Comparison of ENCODE assay signal across 12 cellular contexts in genomic region chr9:73577867-73578266, GRCh38.
A peak's percentile ranks its signal among the peaks of the same experiment; 100 is the strongest.
DNase-seq lines count a peak whose midpoint lies in the region; ATAC-seq and TF ChIP-seq lines count a peak whose summit lies in the region.
"Had no signal": no experiment of that assay in that cellular context is flagged by ENCODE, and none has a peak within 500 bp of the region (broad histone marks: within the 10 kb centered on the region; RNA-seq: fewer than 3 reads in every experiment).

No MANE protein-coding gene starts in this region.

- H3K4me2 ChIP-seq in Loucy (ENCODE audit: low read depth, low read length, poor library complexity, severe bottlenecking): peak overlapping the region; percentile 1

- BruUV-seq in A673 (replicated peaks; lab: Mats Ljungman, UMichigan): no TSS peak

- no peaks in the 10 kb centered on the region for H3K4me1 ChIP-seq in A673 (ENCODE audit: insufficient read depth, low read length, poor library complexity, severe bottlenecking)
- H3K4me1 ChIP-seq in Loucy (ENCODE audit: insufficient read depth, low read length, poor library complexity, severe bottlenecking): peaks cover 46% of the 10 kb centered on the region
- H3K4me1 ChIP-seq: left lung had no signal

- H3K27me3 ChIP-seq in A673 (replicated peaks; ENCODE audit: insufficient read depth, low read depth, low read length, poor library complexity) (peaks cover 9% of the 10 kb centered on the region), Loucy (ENCODE audit: insufficient read depth, low read length, poor library complexity, severe bottlenecking) (no peaks in the 10 kb centered on the region)
- H3K27me3 ChIP-seq: left lung had no signal

- H3K4me3 ChIP-seq in A673 (ENCODE audit: low read depth, low read length, poor library complexity, severe bottlenecking): no peak overlapping the region
- no peak overlapping the region for H3K4me3 ChIP-seq in Loucy (ENCODE audit: low read length, poor library complexity, severe bottlenecking)
- no peak overlapping the region for H3K4me3 ChIP-seq in fibroblast of villous mesenchyme (ENCODE audit: low read depth, low read length)
- H3K4me3 ChIP-seq: left lung had no signal

- no peak overlapping the region for H2AFZ ChIP-seq in Loucy (ENCODE audit: low read length)

- H3K79me2 ChIP-seq in Loucy (ENCODE audit: insufficient read depth, low read length): no peaks in the 10 kb centered on the region

- POLR2A ChIA-PET in A673 (lab: Charles Lee; ENCODE audit: low non-redundant PET): no interaction called here
- POLR2A ChIA-PET in RWPE1 (lab: Yijun Ruan, JAX; ENCODE audit: low non-redundant PET): no interaction called here

- no peak for ATAC-seq in Right ventricle myocardium inferior
- ATAC-seq in GM19351 (IDR thresholded peaks at IDR 0.05; ENCODE audit: unreplicated experiment): no peak
- ATAC-seq: left lung had no signal

- CTCF ChIA-PET in A673 (lab: Charles Lee): no interaction called here
- CTCF ChIA-PET in RWPE1 (lab: Yijun Ruan, JAX): interaction anchor here (0.6 to 0.8 kb wide), 3 partner anchors 12 to 469 kb away, joined by 3 to 4 read pairs (median 4); no protein-coding TSS in a partner anchor

- DNase-seq in A673 (ENCODE audit: low spot score) (peak; percentile 62), RWPE1 (ENCODE audit: low spot score) (peak; percentile 9), fibroblast of villous mesenchyme (ENCODE audit: low read depth) (peak; percentile 21), occipital lobe (lab: John Stamatoyannopoulos, UW) (no peak), Right ventricle myocardium inferior (ENCODE audit: missing footprints) (no peak)
- no peak for DNase-seq in activated naive CD4-positive, alpha-beta T cell treated with anti-CD3 and anti-CD28 coated beads, Interleukin-2, amount 50 U/mL, for 16 hours
- DNase-seq: activated CD4-positive, alpha-beta T cell treated with anti-CD3 and anti-CD28 coated beads for 4 hours; left lung; stimulated activated CD4-positive, alpha-beta T cell treated with anti-CD3 and anti-CD28 coated beads, Interleukin-12 subunit alpha, Interleukin-12 subunit beta, amount 100 ng/mL, for 4 hours; SW 1271 had no signal

- peaks cover 5% of the 10 kb centered on the region; the same call in 1 of the 2 replicates for H3F3A ChIP-seq in Loucy (ENCODE audit: low read depth)

- no peaks in the 10 kb centered on the region for H3K36me3 ChIP-seq in A673 (ENCODE audit: insufficient read depth, low read length, poor library complexity, severe bottlenecking)
- H3K36me3 ChIP-seq in Loucy (ENCODE audit: insufficient read depth, low read length): no peaks in the 10 kb centered on the region
- H3K36me3 ChIP-seq: left lung had no signal

- intact Hi-C loops in A673 (cut with micrococcal nuclease; ENCODE audit: unreplicated experiment): no loop called here
- intact Hi-C loops in Right ventricle myocardium inferior (cut with DNase I): no loop called here

- no peaks in the 10 kb centered on the region for H3K9me2 ChIP-seq in Loucy (replicated peaks; ENCODE audit: low read depth, low read length)

- H4K20me1 ChIP-seq in Loucy (ENCODE audit: insufficient read depth, low read length, poor library complexity, severe bottlenecking): no peaks in the 10 kb centered on the region

- H3K9me3 ChIP-seq in A673 (ENCODE audit: low read depth, low read length, poor library complexity, severe bottlenecking) (no peaks in the 10 kb centered on the region), Loucy (ENCODE audit: insufficient read depth, low read depth, low read length) (no peaks in the 10 kb centered on the region)
- H3K9me3 ChIP-seq: left lung had no signal

- H3K27ac ChIP-seq in A673 (ENCODE audit: low read depth, low read length, poor library complexity, severe bottlenecking) (no peak overlapping the region), RWPE1 (no peak overlapping the region)
- H3K27ac ChIP-seq: left lung had no signal

- no peak overlapping the region for H3K9ac ChIP-seq in Loucy (ENCODE audit: low read depth, low read length, poor library complexity, severe bottlenecking)

- no peak for TF ChIP-seq CTCF in A673 (conservative IDR thresholded peaks at IDR 0.05; ENCODE audit: low read depth, low read length)
- TF ChIP-seq CTCF in Loucy (conservative IDR thresholded peaks at IDR 0.05; ENCODE audit: low read length): no peak
- TF ChIP-seq CTCF in RWPE1 (conservative IDR thresholded peaks at IDR 0.05; ENCODE audit: low read depth): no peak
- TF ChIP-seq CTCF in fibroblast of villous mesenchyme (IDR thresholded peaks at IDR 0.05; ENCODE audit: insufficient read depth, low read depth, low read length): no peak

Comparison
In these comparisons a context has a peak if more than half of its experiments do, and no peak if none do; other contexts are left out.
1. DNase-seq: peak in A673 (single experiment), RWPE1 (single experiment) and fibroblast of villous mesenchyme (single experiment); none in activated naive CD4-positive, alpha-beta T cell treated with anti-CD3 and anti-CD28 coated beads, Interleukin-2, amount 50 U/mL, for 16 hours (single experiment), occipital lobe (single experiment) and Right ventricle myocardium inferior (single experiment).